In the genomic region with DNA sequence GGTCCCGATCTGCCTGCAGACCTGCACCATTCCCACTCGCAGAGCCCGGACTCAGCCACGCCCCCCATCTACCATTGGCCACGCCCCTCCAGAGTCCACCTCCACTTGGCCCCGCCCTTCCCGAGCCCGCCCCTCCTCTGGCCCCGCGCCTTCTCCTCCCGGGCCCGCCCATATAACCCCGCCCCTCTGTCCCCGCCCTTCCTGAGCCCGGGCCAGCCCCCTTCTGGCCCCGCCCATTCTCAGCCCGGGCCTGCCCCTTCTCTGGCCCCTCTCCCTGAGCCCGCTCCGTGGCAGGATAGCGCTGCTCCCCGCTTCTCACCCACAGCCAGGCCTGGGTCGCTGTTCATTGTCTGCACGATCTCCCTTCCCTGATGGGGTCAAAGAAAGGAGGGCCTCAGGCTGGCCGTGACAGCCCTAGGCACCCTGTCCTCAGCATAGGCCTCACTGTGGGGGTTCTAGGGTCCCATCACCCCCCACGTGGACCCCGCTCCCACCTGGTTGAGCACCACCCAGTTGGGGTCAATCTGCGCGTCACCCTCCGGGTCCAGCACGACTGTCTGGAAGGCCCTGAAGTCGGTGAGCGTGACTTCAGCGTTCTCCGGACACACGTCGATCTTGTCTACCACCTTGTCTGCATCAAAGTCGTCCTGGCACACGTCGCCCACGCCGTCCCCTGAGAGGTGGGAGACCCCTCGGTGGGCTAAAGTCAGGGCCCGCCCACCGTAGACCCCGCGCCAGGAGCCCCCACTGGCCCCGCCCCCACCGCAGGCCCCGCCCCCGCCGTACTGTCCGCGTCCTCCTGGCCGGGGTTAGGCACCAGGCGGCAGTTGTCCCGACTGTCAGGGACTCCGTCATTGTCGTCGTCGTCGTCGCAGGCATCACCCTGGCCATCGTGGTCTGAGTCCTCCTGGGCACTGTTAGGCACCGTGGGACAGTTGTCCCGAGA, we compare ENCODE assay signal across 9 cellular contexts. TPM values are rescaled to one million over a fixed set of nuclear protein-coding genes. Genes with fewer than 3 reads are reported as not detected.
DNase-seq lines count a peak whose midpoint lies in the region; ATAC-seq, FAIRE-seq and TF ChIP-seq lines count a peak whose summit lies in the region.
"Had no signal": no experiment of that assay in that cellular context is flagged by ENCODE, and none has a peak within 500 bp of the region (broad histone marks: within the 10 kb centered on the region; RNA-seq: fewer than 3 reads in every experiment).

No MANE protein-coding gene starts in this region.

- peak overlapping the region; percentile 60 to 72 for H3K4me2 ChIP-seq in H1 (ENCODE audit: insufficient read depth in 1 of 2, low read depth in 2 of 2, low read length in 2 of 2)

- no peak overlapping the region for H3K27ac Mint-ChIP-seq in nephron

- no peak overlapping the region for H3K14ac ChIP-seq in H1 (ENCODE audit: insufficient read length)

- H2AK5ac ChIP-seq in H1 (ENCODE audit: low read depth, low read length), result no peak overlapping the region

- H2BK120ac ChIP-seq in H1 (replicated peaks; ENCODE audit: low read depth, low read length), result no peak overlapping the region

- H4K20me1 ChIP-seq in H1 (replicated peaks in 1 of 2; ENCODE audit: control insufficient read depth in 1 of 2, insufficient read depth in 2 of 2, low read length in 2 of 2), result peaks cover 4 to 29% of the 10 kb centered on the region in 2 experiments

- peaks cover 5% of the 10 kb centered on the region for H3K9me3 Mint-ChIP-seq in nephron

- H4K91ac ChIP-seq in H1 (replicated peaks; ENCODE audit: insufficient read length, low read length), result no peak overlapping the region

- H3K27ac ChIP-seq in H1 (ENCODE audit: low read depth, low read length) (no peak overlapping the region), suprapubic skin (no peak overlapping the region)

- H2BK5ac ChIP-seq in H1 (ENCODE audit: low read depth, low read length), result no peak overlapping the region

- no peak overlapping the region for H3K56ac ChIP-seq in H1 (replicated peaks; ENCODE audit: insufficient read length, low read depth, low read length)

- H3K4ac ChIP-seq in H1 (replicated peaks; ENCODE audit: insufficient read length, low read depth, low read length), result no peak overlapping the region

- H3K4me1 ChIP-seq in H1 (replicated peaks in 1 of 4; ENCODE audit: control insufficient read depth in 3 of 4, insufficient read depth in 4 of 4, low read length in 3 of 4) (peaks cover 3 to 31% (median 19%) of the 10 kb centered on the region in 4 experiments), suprapubic skin (peaks cover 48% of the 10 kb centered on the region)

- H3K4me3 ChIP-seq in H1 (ENCODE audit: extremely low read depth in 1 of 4, insufficient read depth in 2 of 4, low read depth in 3 of 4, low read length in 4 of 4) (peak overlapping the region in 3 of 4 experiments; percentile 26 to 52 (median 32); a peak in 6 of 8 replicates), suprapubic skin (peak overlapping the region; percentile 10)

- TF ChIP-seq POLR2A in H1 (IDR thresholded peaks at IDR 0.05; ENCODE audit: control extremely low read depth in 1 of 2, low read depth in 2 of 2, low read length in 2 of 2) (no peak), suprapubic skin (IDR thresholded peaks at IDR 0.05) (no peak)

- no peaks in the 10 kb centered on the region for H3K36me3 ChIP-seq in H1 (ENCODE audit: control insufficient read depth in 2 of 4, insufficient read depth in 4 of 4, low read length in 3 of 4)
- no peaks in the 10 kb centered on the region for H3K36me3 ChIP-seq in suprapubic skin

- no peak overlapping the region for H4K5ac ChIP-seq in H1 (ENCODE audit: insufficient read length, low read depth, low read length)

- peak overlapping the region in 1 of 4 experiments; percentile 9; a peak in 1 of 7 replicates for H3K9ac ChIP-seq in H1 (replicated peaks in 1 of 4; ENCODE audit: extremely low read depth in 1 of 4, low read depth in 3 of 4, low read length in 3 of 4)

- peak overlapping the region; percentile 26 to 40 (median 39) for H3K4me3 Mint-ChIP-seq in nephron

- no peak for FAIRE-seq in H1 (lab: Jason Lieb, UNC)

- H4K8ac ChIP-seq in H1 (ENCODE audit: extremely low read depth, insufficient read depth, low read length), result peak overlapping the region; percentile 54

- H3K4me1 Mint-ChIP-seq in nephron, result peaks cover 9% of the 10 kb centered on the region

- TF ChIP-seq EP300 in H1 (IDR thresholded peaks at IDR 0.05; ENCODE audit: borderline replicate concordance in 1 of 2, low read depth in 2 of 2, low read length in 2 of 2), result no peak
- no peak for TF ChIP-seq EP300 in suprapubic skin (IDR thresholded peaks at IDR 0.05)

- POLR2A ChIA-PET in H1 (lab: Charles Lee; ENCODE audit: partially characterized antibody), result interaction anchor here (0.7 kb wide), 1 partner anchor 10 kb away, joined by 3 read pairs; no protein-coding TSS in a partner anchor

- H3K27me3 Mint-ChIP-seq in nephron (ENCODE audit: low read depth), result peaks cover 65% of the 10 kb centered on the region

- no peak overlapping the region for H2AFZ ChIP-seq in H1 (ENCODE audit: low read length)

- peak overlapping the region; percentile 19; the same call in 1 of the 2 replicates for H2BK15ac ChIP-seq in H1 (ENCODE audit: low read length)

- no peaks in the 10 kb centered on the region for H3K79me2 ChIP-seq in H1 (ENCODE audit: control insufficient read depth in 1 of 2, insufficient read depth in 2 of 2, low read length in 2 of 2)

- no peak overlapping the region for H3K23ac ChIP-seq in H1 (ENCODE audit: insufficient read length)

- no peaks in the 10 kb centered on the region; a peak in 1 of 4 replicates for H3K9me3 ChIP-seq in H1 (ENCODE audit: insufficient read depth in 2 of 2, low read depth in 1 of 2, low read length in 1 of 2)
- no peaks in the 10 kb centered on the region for H3K9me3 ChIP-seq in suprapubic skin

- no peak for TF ChIP-seq RAD21 in H1 (IDR thresholded peaks at IDR 0.05 in 1 of 2, conservative IDR thresholded peaks at IDR 0.05 in 1 of 2; ENCODE audit: low read depth in 2 of 2, low read length in 2 of 2)

- peaks cover 61 to 97% (median 93%) of the 10 kb centered on the region in 4 experiments for H3K27me3 ChIP-seq in H1 (replicated peaks in 1 of 4; ENCODE audit: control insufficient read depth in 3 of 4, extremely low read depth in 1 of 4, insufficient read depth in 3 of 4, low read length in 3 of 4)
- H3K27me3 ChIP-seq in suprapubic skin, result peaks cover 49% of the 10 kb centered on the region

- ATAC-seq in GM21576 (IDR thresholded peaks at IDR 0.05; ENCODE audit: unreplicated experiment) (no peak), GM18870 (IDR thresholded peaks at IDR 0.05; ENCODE audit: unreplicated experiment) (no peak)

- peak; percentile 81 for DNase-seq in GM19240 (ENCODE audit: insufficient read length, low spot score)
- peak; percentile 54 to 91 for DNase-seq in NCI-H526 (lab: John Stamatoyannopoulos, UW)
- peak; percentile 12 to 38 for DNase-seq in activated CD8-positive, alpha-beta memory T cell treated with anti-CD3 and anti-CD28 coated beads for 4 hours (ENCODE audit: low read depth in 2 of 2)
- peak in 1 of 2 experiments; percentile 98 for DNase-seq in H1 (ENCODE audit: low read depth in 1 of 2, low spot score in 2 of 2)
- peak; percentile 89 to 90 for DNase-seq in suprapubic skin (ENCODE audit: low spot score in 2 of 2)

- CTCF ChIA-PET in H1 (lab: Charles Lee; ENCODE audit: partially characterized antibody), result interaction anchor here (0.8 to 3.4 kb wide), 5 partner anchors 10 to 62 kb away, joined by 3 to 15 read pairs (median 5); no protein-coding TSS in a partner anchor

- no peak overlapping the region for H2BK20ac ChIP-seq in H1 (ENCODE audit: low read length)

- TF ChIP-seq CTCF in H1 (IDR thresholded peaks at IDR 0.05; ENCODE audit: control extremely low read depth in 1 of 3, insufficient read depth in 1 of 3, low read depth in 1 of 3, low read length in 3 of 3) (no peak), nephron (IDR thresholded peaks at IDR 0.05; ENCODE audit: unreplicated experiment in 3 of 3) (no peak), suprapubic skin (IDR thresholded peaks at IDR 0.05) (no peak)

- 32% methylated on average over 32 of the region's 65 CpGs; no CpG with 5 or more reads in 1 of the 2 experiments for WGBS in H1 (ENCODE audit: extremely low coverage in 1 of 2, insufficient coverage in 1 of 2, insufficient read length in 1 of 2, insufficient replicate concordance in 2 of 2, low coverage in 1 of 2, low lambda C conversion rate in 2 of 2, missing lambda C conversion rate in 1 of 2), 2 experiments
- under 1% methylated on average over 17 of the region's 65 CpGs for WGBS in suprapubic skin

- H3K79me1 ChIP-seq in H1 (ENCODE audit: low read depth, low read length), result no peaks in the 10 kb centered on the region

- peak overlapping the region; percentile 78; the same call in 1 of the 2 replicates for H2BK12ac ChIP-seq in H1 (ENCODE audit: low read depth, low read length)

- peak overlapping the region; percentile 60; the same call in 1 of the 2 replicates for H3K18ac ChIP-seq in H1 (ENCODE audit: extremely low read depth, low read length)

- H3K36me3 Mint-ChIP-seq in nephron (ENCODE audit: low read depth), result no peaks in the 10 kb centered on the region

- H3K23me2 ChIP-seq in H1 (ENCODE audit: low read depth, low read length), result peaks cover 24% of the 10 kb centered on the region

TF ChIP-seq in H1, 55 proteins besides CTCF, POLR2A, EP300 and RAD21:
- peak; percentile 32; the same call in 1 of the 2 replicates for TF ChIP-seq SP1 (IDR thresholded peaks at IDR 0.05; ENCODE audit: low read depth, low read length)
- TF ChIP-seq POU5F1 (IDR thresholded peaks at IDR 0.05; ENCODE audit: low read depth, low read length), result no peak
TF ChIP-seq in H1: peak in this region for 1.

RNA-seq across cellular contexts. Expression of a gene that starts 5.7 kb away (rescaled TPM):
- total RNA-seq in H1 (2021; fragmentation: NEBNext Ultra II Directional; extraction: Animal tissue kit (Norgen Biotek cat#: 25700)), result 0.17 and 0.25 TPM in 2 replicates
- 0.17 and 0.35 TPM in 2 replicates for polyA plus RNA-seq in H1 (2011; rRNA removed)
- polyA plus RNA-seq in H1 (2011; cell fraction: cytosol; rRNA removed), result 0.37 TPM
- polyA plus RNA-seq in H1 (2011; cell fraction: nucleus; rRNA removed), result 0.91 TPM
- 0.09 to 0.24 TPM (median 0.16 TPM) in 3 of 4 replicates, not detected in the other for polyA plus RNA-seq in H1 (2012, experiment 1 of 2)
- polyA plus RNA-seq in H1 (2012, experiment 2 of 2), result 0.09 TPM
- 0.16 TPM for polyA plus RNA-seq in H1 (2013, experiment 1 of 2)
- 0.15 TPM for polyA plus RNA-seq in H1 (2013, experiment 2 of 2)
- polyA minus RNA-seq in H1 (2011; rRNA and poly(A)+ RNA removed), result 0.19 and 0.29 TPM in 2 replicates
- polyA minus RNA-seq in H1 (2011; cell fraction: cytosol; rRNA and poly(A)+ RNA removed), result not detected
- polyA minus RNA-seq in H1 (2011; cell fraction: nucleus; rRNA and poly(A)+ RNA removed), result not detected
- total RNA-seq in suprapubic skin, result 1 to 10 TPM; 5.1 to 9.1 (median 6.9) TPM
- total RNA-seq: T-helper 2 cell treated with Interferon-gamma antibody and Interleukin-4, amounts not matched to agents 100 ng/mL and 5 ng/mL, for 36 hours had no signal

RNA-seq across cellular contexts. Expression of a gene that starts 46.3 kb away (rescaled TPM):
- 62.0 and 64.6 TPM in 2 replicates for total RNA-seq in H1 (2021; fragmentation: NEBNext Ultra II Directional; extraction: Animal tissue kit (Norgen Biotek cat#: 25700))
- polyA plus RNA-seq in H1 (2011; rRNA removed), result 46.4 and 77.0 TPM in 2 replicates
- polyA plus RNA-seq in H1 (2011; cell fraction: cytosol; rRNA removed), result 21.2 TPM
- polyA plus RNA-seq in H1 (2011; cell fraction: nucleus; rRNA removed), result 103 TPM
- 27.7 to 47.4 TPM (median 46.0 TPM) in 4 replicates for polyA plus RNA-seq in H1 (2012, experiment 1 of 2)
- polyA plus RNA-seq in H1 (2012, experiment 2 of 2), result 32.1 TPM
- polyA plus RNA-seq in H1 (2013, experiment 1 of 2), result 28.2 TPM
- polyA plus RNA-seq in H1 (2013, experiment 2 of 2), result 27.5 TPM
- polyA minus RNA-seq in H1 (2011; rRNA and poly(A)+ RNA removed), result 70.9 and 84.6 TPM in 2 replicates
- polyA minus RNA-seq in H1 (2011; cell fraction: cytosol; rRNA and poly(A)+ RNA removed), result 56.1 TPM
- 58.3 TPM for polyA minus RNA-seq in H1 (2011; cell fraction: nucleus; rRNA and poly(A)+ RNA removed)
- 100 to 1,000 TPM in 2 of 4 donors, 10 to 100 TPM in 2; 74.7 to 160 (median 99.2) TPM for total RNA-seq in suprapubic skin
